16 cellular contexts compared by ENCODE assay signal in the genomic region with DNA sequence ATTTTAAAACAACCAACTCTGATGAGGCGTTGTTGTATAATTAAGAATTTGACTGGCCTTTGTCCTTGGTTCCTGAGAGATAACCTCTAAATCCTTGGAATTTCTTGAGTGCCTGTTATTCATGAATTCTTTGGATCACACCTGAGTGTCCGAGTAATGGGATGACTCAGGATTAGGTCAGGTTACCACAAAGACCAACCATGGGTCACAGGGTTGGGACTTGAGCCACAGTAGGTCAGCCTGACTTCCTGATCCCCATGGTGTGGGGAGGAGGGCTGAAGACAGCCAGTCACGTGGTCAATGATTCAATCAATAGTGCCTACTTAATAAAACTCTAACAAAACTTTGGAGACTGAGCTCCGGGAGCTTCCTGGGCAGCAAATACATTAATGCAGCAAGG.
A peak's percentile ranks its signal among the peaks of the same experiment; 100 is the strongest.
DNase-seq lines count a peak whose midpoint lies in the region; ATAC-seq and TF ChIP-seq lines count a peak whose summit lies in the region.
"Had no signal": no experiment of that assay in that cellular context is flagged by ENCODE, and none has a peak within 500 bp of the region (broad histone marks: within the 10 kb centered on the region; RNA-seq: fewer than 3 reads in every experiment).

No MANE protein-coding gene starts in this region.

- H3K9me3 Mint-ChIP-seq in immature natural killer cell, result peaks cover 0 to 5% (median under 1%) of the 10 kb centered on the region in 6 donors

- no peaks in the 10 kb centered on the region for H3K9me2 ChIP-seq in SK-N-SH

- H3K4me1 Mint-ChIP-seq in immature natural killer cell, result no peaks in the 10 kb centered on the region
- H3K4me1 Mint-ChIP-seq: naive thymus-derived CD8-positive, alpha-beta T cell had no signal

- H3K4me3 Mint-ChIP-seq in immature natural killer cell, result no peak overlapping the region
- H3K4me3 Mint-ChIP-seq: activated CD8-positive, alpha-beta T cell treated with anti-CD3 and anti-CD28 coated beads, Interleukin-2, amount 10 ng/mL, durations not matched to agents 7 days and 5 days; naive thymus-derived CD8-positive, alpha-beta T cell had no signal

- POLR2A ChIA-PET in SK-N-SH (lab: Yijun Ruan, JAX), result no interaction called here

- no peak for TF ChIP-seq EP300 in SK-N-SH (IDR thresholded peaks at IDR 0.05; ENCODE audit: borderline replicate concordance in 1 of 2, low read depth in 1 of 2, low read length in 1 of 2)

- no peak overlapping the region for H3K9ac ChIP-seq in SK-N-SH

- CTCF ChIA-PET in SK-N-SH (lab: Yijun Ruan, JAX), result no interaction called here

- no peak overlapping the region for H2AFZ ChIP-seq in SK-N-SH (ENCODE audit: low read depth)

- H3K27ac ChIP-seq in SK-N-SH (ENCODE audit: low read depth in 2 of 2, low read length in 1 of 2), result no peak overlapping the region
- H3K27ac ChIP-seq: heart left ventricle had no signal

- ATAC-seq in SK-N-SH treated with all-trans-retinoic acid at 6 μM for 48 hours, result no peak
- ATAC-seq: activated CD8-positive, alpha-beta T cell treated with anti-CD3 and anti-CD28 coated beads, Interleukin-2, amount 10 ng/mL, durations not matched to agents 7 days and 5 days; heart left ventricle; HepG2; left ventricle myocardium superior; naive thymus-derived CD8-positive, alpha-beta T cell had no signal

- H3K4me1 ChIP-seq in SK-N-SH (ENCODE audit: control insufficient read depth in 1 of 2, insufficient read depth in 2 of 2, low read depth in 1 of 2, low read length in 1 of 2), result peaks cover 0 to 3% of the 10 kb centered on the region in 2 experiments; a peak in 1 of 4 replicates
- H3K4me1 ChIP-seq: heart left ventricle had no signal

- TF ChIP-seq CTCF in SK-N-SH (IDR thresholded peaks at IDR 0.05), result no peak

- H3K4me2 ChIP-seq in SK-N-SH, result no peak overlapping the region

- 37% methylated on average over 4 of the region's 4 CpGs for WGBS in SK-N-SH (ENCODE audit: low lambda C conversion rate)

- no peaks in the 10 kb centered on the region for H3K36me3 Mint-ChIP-seq in immature natural killer cell
- H3K36me3 Mint-ChIP-seq: naive thymus-derived CD8-positive, alpha-beta T cell had no signal

- H3F3A ChIP-seq in SK-N-SH (replicated peaks; ENCODE audit: insufficient read depth), result no peaks in the 10 kb centered on the region

- H3K79me2 ChIP-seq in SK-N-SH (ENCODE audit: insufficient read depth), result no peaks in the 10 kb centered on the region

- no peak overlapping the region for H3K27ac Mint-ChIP-seq in immature natural killer cell
- H3K27ac Mint-ChIP-seq: activated CD8-positive, alpha-beta T cell treated with anti-CD3 and anti-CD28 coated beads, Interleukin-2, amount 10 ng/mL, durations not matched to agents 7 days and 5 days; naive thymus-derived CD8-positive, alpha-beta T cell had no signal

- no peaks in the 10 kb centered on the region for H4K20me1 ChIP-seq in SK-N-SH (ENCODE audit: insufficient read depth)

- peaks cover 0 to 1% (median 0%) of the 10 kb centered on the region in 3 donors for H3K27me3 Mint-ChIP-seq in immature natural killer cell (ENCODE audit: low read depth in 3 of 3)

- no peak overlapping the region for H3K4me3 ChIP-seq in SK-N-SH (ENCODE audit: low read depth in 2 of 2, low read length in 1 of 2)
- H3K4me3 ChIP-seq: heart left ventricle had no signal

- H3K27me3 ChIP-seq in SK-N-SH (ENCODE audit: insufficient read depth), result no peaks in the 10 kb centered on the region
- H3K27me3 ChIP-seq: heart left ventricle had no signal

- no peak for TF ChIP-seq RAD21 in SK-N-SH (IDR thresholded peaks at IDR 0.05; ENCODE audit: low read length)

- no peaks in the 10 kb centered on the region for H3K36me3 ChIP-seq in SK-N-SH (replicated peaks in 1 of 2; ENCODE audit: control insufficient read depth in 1 of 2, insufficient read depth in 2 of 2, low read length in 1 of 2)
- H3K36me3 ChIP-seq: heart left ventricle had no signal

- DNase-seq in SK-N-SH (no peak), RKO (ENCODE audit: low spot score) (peak; percentile 57), glomerular visceral epithelial cell (ENCODE audit: extremely low spot score) (peak; percentile 94), immature natural killer cell (no peak), activated gamma-delta T cell (lab: John Stamatoyannopoulos, UW) (no peak), hepatic stellate cell (ENCODE audit: low spot score) (no peak)
- no peak for DNase-seq in activated T-cell treated with anti-CD3 and anti-CD28 coated beads, Interleukin-2, amount 50 U/mL, for 48 hours
- DNase-seq: activated CD8-positive, alpha-beta T cell treated with anti-CD3 and anti-CD28 coated beads, Interleukin-2, amount 10 ng/mL, durations not matched to agents 7 days and 5 days; activated effector memory CD4-positive, alpha-beta T cell treated with Interleukin-2 at 50 U/mL for 16 hours; heart left ventricle; left ventricle myocardium superior; naive thymus-derived CD8-positive, alpha-beta T cell; NCI-H1048; NCI-H2171 had no signal

- no peaks in the 10 kb centered on the region for H3K9me3 ChIP-seq in SK-N-SH
- H3K9me3 ChIP-seq: heart left ventricle had no signal

TF ChIP-seq in SK-N-SH treated with all-trans-retinoic acid at 6 μM for 48 hours, 23 proteins besides CTCF, POLR2A, EP300 and RAD21:
- 0 out of 2 replicates have a peak, but pooled peaks have one; percentile 9 for TF ChIP-seq ISL1 (CRISPR knock-in tag; IDR thresholded peaks at IDR 0.05)
- TF ChIP-seq ZFP30 (CRISPR knock-in tag; IDR thresholded peaks at IDR 0.05), result no peak
TF ChIP-seq in SK-N-SH treated with all-trans-retinoic acid at 6 μM for 48 hours: peak in this region for 1.

TF ChIP-seq in SK-N-SH, 30 proteins besides CTCF, POLR2A, EP300 and RAD21:
- TF ChIP-seq NFIC (IDR thresholded peaks at IDR 0.05; ENCODE audit: borderline replicate concordance) (no peak), MXI1 (IDR thresholded peaks at IDR 0.05; ENCODE audit: low read depth, low read length) (no peak), FOSL2 (IDR thresholded peaks at IDR 0.05; ENCODE audit: borderline replicate concordance, low read depth) (no peak), GATA2 (CRISPR knock-in tag; IDR thresholded peaks at IDR 0.05) (no peak), TEAD4 (IDR thresholded peaks at IDR 0.05; ENCODE audit: borderline replicate concordance, insufficient read depth) (no peak), ELF1 (IDR thresholded peaks at IDR 0.05) (no peak)
- TF ChIP-seq, protein P1, sequence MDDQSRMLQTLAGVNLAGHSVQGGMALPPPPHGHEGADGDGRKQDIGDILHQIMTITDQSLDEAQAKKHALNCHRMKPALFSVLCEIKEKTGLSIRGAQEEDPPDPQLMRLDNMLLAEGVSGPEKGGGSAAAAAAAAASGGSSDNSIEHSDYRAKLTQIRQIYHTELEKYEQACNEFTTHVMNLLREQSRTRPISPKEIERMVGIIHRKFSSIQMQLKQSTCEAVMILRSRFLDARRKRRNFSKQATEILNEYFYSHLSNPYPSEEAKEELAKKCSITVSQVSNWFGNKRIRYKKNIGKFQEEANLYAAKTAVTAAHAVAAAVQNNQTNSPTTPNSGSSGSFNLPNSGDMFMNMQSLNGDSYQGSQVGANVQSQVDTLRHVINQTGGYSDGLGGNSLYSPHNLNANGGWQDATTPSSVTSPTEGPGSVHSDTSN (IDR thresholded peaks at IDR 0.05), result no peak
TF ChIP-seq in SK-N-SH: peak in this region for 0.

Comparison
In these comparisons a context has a peak if more than half of its experiments do, and no peak if none do; other contexts are left out.
1. DNase-seq: peak in RKO (single experiment) and glomerular visceral epithelial cell (single experiment); none in SK-N-SH (single experiment), immature natural killer cell (0 of 3), activated T-cell treated with anti-CD3 and anti-CD28 coated beads, Interleukin-2, amount 50 U/mL, for 48 hours (0 of 2), activated gamma-delta T cell (single experiment) and hepatic stellate cell (single experiment).